Comparison of ENCODE assay signal across 8 cellular contexts in genomic region chr1:46223472-46223943, GRCh38. TPM values are rescaled to one million over a fixed set of nuclear protein-coding genes. Genes with fewer than 3 reads are reported as not detected.
A peak's percentile ranks its signal among the peaks of the same experiment; 100 is the strongest.
DNase-seq lines count a peak whose midpoint lies in the region; ATAC-seq and TF ChIP-seq lines count a peak whose summit lies in the region.

No MANE protein-coding gene starts in this region.

- intact Hi-C loops in left lung (cut with DNase I) = loop anchor here in 1 of 2 donors (5.0 kb wide), 1 partner anchor 186 kb away; no protein-coding TSS in a partner anchor

- H3K36me3 ChIP-seq in left lung = no peaks in the 10 kb centered on the region

- H3K9me3 ChIP-seq in left lung = no peaks in the 10 kb centered on the region

- DNase-seq in NCI-H345 (lab: John Stamatoyannopoulos, UW) (peak; percentile 79), choroid plexus epithelial cell (ENCODE audit: low read depth) (peak; percentile 95), left lung (peak in 1 of 2 donors; percentile 63)
- peak; percentile 47 to 58 for DNase-seq in stimulated activated CD4-positive, alpha-beta T cell treated with anti-CD3 and anti-CD28 coated beads, Interleukin-4, amount 100 ng/mL, for 48 hours (ENCODE audit: low read depth in 2 of 2)

- H3K27me3 ChIP-seq in left lung = no peaks in the 10 kb centered on the region

- no peak overlapping the region for H3K27ac ChIP-seq in left lung

- TF ChIP-seq CTCF in GM12872 (IDR thresholded peaks at IDR 0.05; ENCODE audit: insufficient read depth, low read depth, low read length) = peak; percentile 91
- peak; percentile 98 for TF ChIP-seq CTCF in choroid plexus epithelial cell (conservative IDR thresholded peaks at IDR 0.05; ENCODE audit: low read depth, low read length)
- peak; percentile 88 to 90 for TF ChIP-seq CTCF in left lung (IDR thresholded peaks at IDR 0.05)

- H3K4me3 ChIP-seq in choroid plexus epithelial cell (ENCODE audit: low read depth, low read length) (no peak overlapping the region), left lung (no peak overlapping the region)

- ATAC-seq in HG03139 (IDR thresholded peaks at IDR 0.05; ENCODE audit: unreplicated experiment) (peak; percentile 75), left lung (peak; percentile 99), HG03469 (IDR thresholded peaks at IDR 0.05; ENCODE audit: unreplicated experiment) (no peak)
- ATAC-seq in activated CD4-positive, CD25-positive, alpha-beta regulatory T cell treated with anti-CD3 and anti-CD28 coated beads, Interleukin-2, amount 50 U/mL, for 24 hours = peak; percentile 91 to 94

- H3K4me1 ChIP-seq in left lung = no peaks in the 10 kb centered on the region

RNA-seq across cellular contexts. Expression of gene LURAP1, which starts 20.4 kb away (rescaled TPM):
- 1 to 10 TPM; 1.4 TPM for total RNA-seq in left lung

RNA-seq across cellular contexts. Expression of gene RAD54L, which starts 24.1 kb away (rescaled TPM):
- 1 to 10 TPM; 4.8 to 7.3 TPM for total RNA-seq in left lung

RNA-seq across cellular contexts. Expression of gene POMGNT1, which starts 25.3 kb away (rescaled TPM):
- total RNA-seq in left lung = 10 to 100 TPM; 52.9 to 64.5 TPM

RNA-seq across cellular contexts. Expression of gene P3R3URF, which starts 47.2 kb away (rescaled TPM):
- total RNA-seq in left lung = not detected

RNA-seq across cellular contexts. Expression of gene TSPAN1, which starts 48.6 kb away (rescaled TPM):
- 10 to 100 TPM; 32.3 to 50.6 TPM for total RNA-seq in left lung
